In the genomic region with DNA sequence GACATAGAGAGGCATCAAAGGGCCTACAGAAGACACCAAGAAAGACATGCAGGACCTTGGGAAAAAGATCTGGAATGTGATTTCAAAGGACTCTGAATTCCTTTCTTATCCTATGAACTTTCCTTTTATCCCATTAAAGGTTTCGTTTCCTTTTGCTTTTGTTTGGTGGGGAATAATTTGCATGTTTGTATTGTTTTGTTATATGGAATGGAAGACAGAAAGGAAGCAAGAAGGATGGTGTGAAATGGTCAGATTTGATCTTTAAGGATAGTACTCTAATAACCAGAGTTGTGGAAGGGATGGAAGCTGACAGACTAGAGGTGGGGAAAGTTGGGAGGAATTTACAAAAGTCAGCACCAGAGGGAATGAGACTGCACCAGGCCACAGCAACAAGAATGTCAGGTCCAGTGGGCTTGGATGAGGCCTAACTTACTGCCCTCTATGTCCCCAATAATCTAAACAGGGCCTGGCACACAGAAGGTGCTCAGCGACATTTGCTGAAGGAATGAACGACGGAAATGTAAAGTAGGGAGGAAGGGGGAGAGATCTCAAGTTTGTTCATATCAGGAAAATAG, we compare ENCODE assay signal across 27 cellular contexts.
"Had no signal": no experiment of that assay in that cellular context is flagged by ENCODE, and none has a peak within 500 bp of the region (broad histone marks: within the 10 kb centered on the region; RNA-seq: fewer than 3 reads in every experiment).

No MANE protein-coding gene starts in this region.

- H3K27me3 ChIP-seq: hepatocyte, uterus had no signal

- H3K4me1 ChIP-seq: gastroesophageal sphincter, neural progenitor cell, uterus had no signal

- H3K9me3 ChIP-seq: gastroesophageal sphincter, thoracic aorta, uterus had no signal

- H3K36me3 Mint-ChIP-seq: activated naive CD4-positive, alpha-beta T cell treated with anti-CD3 and anti-CD28 coated beads, Interleukin-2, amount 50 U/mL, for 24 hours; natural killer cell; neural progenitor cell had no signal

- H3K4me1 Mint-ChIP-seq: activated T-helper 17 cell treated with anti-CD3 and anti-CD28 coated beads, Interleukin-2, amount 50 U/mL, for 72 hours; central memory CD8-positive, alpha-beta T cell; neural progenitor cell had no signal

- H3K79me2 ChIP-seq: hepatocyte had no signal

- H2AFZ ChIP-seq: hepatocyte, neural progenitor cell had no signal

- H3K27ac ChIP-seq: gastroesophageal sphincter, neural progenitor cell, uterus had no signal

- H3K4me2 ChIP-seq: neural progenitor cell had no signal

- H3K36me3 ChIP-seq: gastroesophageal sphincter, neural progenitor cell, thoracic aorta, uterus had no signal

- DNase-seq: activated CD4-positive, alpha-beta T cell treated with anti-CD3 and anti-CD28 coated beads for 1 hour; activated CD4-positive, alpha-beta T cell treated with anti-CD3 and anti-CD28 coated beads, Interleukin-2, amount 10 ng/mL, durations not matched to agents 7 days and 5 days; activated CD8-positive, alpha-beta T cell treated with anti-CD3 and anti-CD28 coated beads for 36 hours; activated gamma-delta T cell treated with Interleukin-2 at 50 U/mL for 16 hours; activated naive CD8-positive, alpha-beta T cell treated with anti-CD3 and anti-CD28 coated beads, Interleukin-2, amount 50 U/mL, for 24 hours; activated T-cell treated with anti-CD3 and anti-CD28 coated beads, Interleukin-2, amount 50 U/mL, for 4 hours; amygdala; left cardiac atrium; left ventricle myocardium superior; natural killer cell; occipital lobe; right cardiac atrium; stimulated activated CD4-positive, alpha-beta T cell treated with anti-CD3 and anti-CD28 coated beads, Interleukin-2, amount 100 ng/mL, for 48 hours; stimulated activated naive CD8-positive, alpha-beta T cell treated with anti-CD3 and anti-CD28 coated beads, Interleukin-15, Interleukin-2, amounts not matched to agents 100 U/mL and 50 U/mL, for 24 hours; T-helper 2 cell; trophoblast cell; uterus had no signal

- H3K27me3 Mint-ChIP-seq: activated CD8-positive, alpha-beta T cell treated with anti-CD3 and anti-CD28 coated beads for 36 hours; activated naive CD8-positive, alpha-beta T cell treated with anti-CD3 and anti-CD28 coated beads, Interleukin-2, amount 50 U/mL, for 24 hours; activated T-helper 17 cell treated with anti-CD3 and anti-CD28 coated beads, Interleukin-2, amount 50 U/mL, for 72 hours; central memory CD8-positive, alpha-beta T cell had no signal

- ATAC-seq: activated CD8-positive, alpha-beta T cell treated with anti-CD3 and anti-CD28 coated beads for 36 hours; activated naive CD8-positive, alpha-beta T cell treated with anti-CD3 and anti-CD28 coated beads, Interleukin-2, amount 50 U/mL, for 24 hours; activated T-cell treated with anti-CD3 and anti-CD28 coated beads, Interleukin-2, amount 50 U/mL, for 4 hours; activated T-helper 17 cell treated with anti-CD3 and anti-CD28 coated beads, Interleukin-2, amount 50 U/mL, for 72 hours; natural killer cell; stimulated activated naive CD8-positive, alpha-beta T cell treated with anti-CD3 and anti-CD28 coated beads, Interleukin-15, Interleukin-2, amounts not matched to agents 100 U/mL and 50 U/mL, for 24 hours had no signal

- H3K9me3 Mint-ChIP-seq: activated CD4-positive, alpha-beta T cell treated with anti-CD3 and anti-CD28 coated beads, Interleukin-2, amount 10 ng/mL, durations not matched to agents 7 days and 5 days; dendritic cell treated with granulocyte-macrophage colony-stimulating factor and Interleukin-4, amounts not matched to agents 40 ng/mL and 50 ng/mL, for 4 days; neural progenitor cell had no signal

- H3K27ac Mint-ChIP-seq: activated CD4-positive, alpha-beta T cell treated with anti-CD3 and anti-CD28 coated beads, Interleukin-2, amount 10 ng/mL, durations not matched to agents 7 days and 5 days; activated CD8-positive, alpha-beta T cell treated with anti-CD3 and anti-CD28 coated beads for 36 hours; activated naive CD4-positive, alpha-beta T cell treated with anti-CD3 and anti-CD28 coated beads, Interleukin-2, amount 50 U/mL, for 24 hours; activated naive CD8-positive, alpha-beta T cell treated with anti-CD3 and anti-CD28 coated beads, Interleukin-2, amount 50 U/mL, for 24 hours; activated T-helper 17 cell treated with anti-CD3 and anti-CD28 coated beads, Interleukin-2, amount 50 U/mL, for 72 hours; dendritic cell treated with granulocyte-macrophage colony-stimulating factor and Interleukin-4, amounts not matched to agents 40 ng/mL and 50 ng/mL, for 4 days; natural killer cell; neural progenitor cell had no signal

- H3K9ac ChIP-seq: neural progenitor cell had no signal

- FAIRE-seq: bronchial epithelial cell, keratinocyte had no signal

- H3K4me3 Mint-ChIP-seq: activated CD4-positive, alpha-beta T cell treated with anti-CD3 and anti-CD28 coated beads, Interleukin-2, amount 10 ng/mL, durations not matched to agents 7 days and 5 days; activated CD8-positive, alpha-beta T cell treated with anti-CD3 and anti-CD28 coated beads for 36 hours; activated naive CD4-positive, alpha-beta T cell treated with anti-CD3 and anti-CD28 coated beads, Interleukin-2, amount 50 U/mL, for 24 hours; activated naive CD8-positive, alpha-beta T cell treated with anti-CD3 and anti-CD28 coated beads, Interleukin-2, amount 50 U/mL, for 24 hours; activated T-cell treated with anti-CD3 and anti-CD28 coated beads, Interleukin-2, amount 50 U/mL, for 4 hours; activated T-helper 17 cell treated with anti-CD3 and anti-CD28 coated beads, Interleukin-2, amount 50 U/mL, for 72 hours; central memory CD8-positive, alpha-beta T cell; dendritic cell treated with granulocyte-macrophage colony-stimulating factor and Interleukin-4, amounts not matched to agents 40 ng/mL and 50 ng/mL, for 4 days; natural killer cell; neural progenitor cell had no signal

- H3K4me3 ChIP-seq: gastroesophageal sphincter, hepatocyte, neural progenitor cell, thoracic aorta, uterus had no signal
